Comparison of ENCODE assay signal across 17 cellular contexts in genomic region chr11:27976262-27976661, GRCh38.
DNase-seq lines count a peak whose midpoint lies in the region; ATAC-seq and TF ChIP-seq lines count a peak whose summit lies in the region.
"Had no signal": no experiment of that assay in that cellular context is flagged by ENCODE, and none has a peak within 500 bp of the region (broad histone marks: within the 10 kb centered on the region; RNA-seq: fewer than 3 reads in every experiment).

No MANE protein-coding gene starts in this region.

- H3K27ac ChIP-seq in aorta (ENCODE audit: low read depth in 1 of 2, low read length in 2 of 2), result no peak overlapping the region
- H3K27ac ChIP-seq: PC-9, SK-N-MC had no signal

- intact Hi-C loops in left ventricle myocardium superior (cut with micrococcal nuclease), result no loop called here
- intact Hi-C loops in cardiac septum (cut with DNase I), result no loop called here
- intact Hi-C loops in aorta (cut with DNase I), result no loop called here
- intact Hi-C loops in left colon (cut with DNase I, micrococcal nuclease), result no loop called here

- peak; percentile 75 for ATAC-seq in left ventricle myocardium superior
- ATAC-seq in aorta (ENCODE audit: low FRiP score), result peak; percentile 51
- ATAC-seq in left colon, result no peak
- ATAC-seq in HG03196 (IDR thresholded peaks at IDR 0.05; ENCODE audit: unreplicated experiment), result no peak

- DNase-seq in left ventricle myocardium superior (no peak), cardiac septum (ENCODE audit: low spot score) (no peak), adipocyte (ENCODE audit: low read depth) (peak; percentile 5), fibroblast of villous mesenchyme (ENCODE audit: low read depth) (peak; percentile 6), aorta (no peak), left colon (no peak), SIG-M5 treated with dmso at 0.1 percent for 504 hours (lab: John Stamatoyannopoulos, UW; ENCODE audit: unreplicated experiment) (no peak)
- DNase-seq: AML-193, DMS 273 treated with DMSO at 0.1 percent for 48 hours, NCI-H1417, NCI-H1930, NCI-H2171, NCI-H446 treated with DMSO at 0.1 percent for 48 hours, NCI-H748 treated with DMSO at 0.1 percent for 48 hours, PC-9 had no signal

- H3K36me3 ChIP-seq in adipocyte (ENCODE audit: control insufficient read depth, insufficient read depth, low read length, severe bottlenecking) (no peaks in the 10 kb centered on the region), aorta (ENCODE audit: control insufficient read depth in 1 of 2, insufficient read depth in 2 of 2, low read length in 1 of 2) (no peaks in the 10 kb centered on the region)

- peaks cover 32% of the 10 kb centered on the region for H3K4me1 ChIP-seq in adipocyte (ENCODE audit: control insufficient read depth, insufficient read depth, low read length)
- H3K4me1 ChIP-seq in aorta (ENCODE audit: control insufficient read depth in 1 of 2, insufficient read depth in 2 of 2, low read length in 2 of 2), result no peaks in the 10 kb centered on the region

- 43 to 52% methylated on average over 4 of the region's 4 CpGs for WGBS in aorta, 2 donors

- TF ChIP-seq CTCF in fibroblast of villous mesenchyme (IDR thresholded peaks at IDR 0.05; ENCODE audit: insufficient read depth, low read depth, low read length), result no peak

- H3K27me3 ChIP-seq in adipocyte (replicated peaks; ENCODE audit: control insufficient read depth, insufficient read depth, low read length), result no peaks in the 10 kb centered on the region
- H3K27me3 ChIP-seq in aorta (ENCODE audit: control insufficient read depth in 1 of 2, insufficient read depth in 2 of 2, low read length in 1 of 2), result no peaks in the 10 kb centered on the region

- no peaks in the 10 kb centered on the region for H3K9me3 ChIP-seq in adipocyte (ENCODE audit: control insufficient read depth, low read length)
- no peaks in the 10 kb centered on the region for H3K9me3 ChIP-seq in aorta (ENCODE audit: control insufficient read depth, low read length)

- H3K4me3 ChIP-seq in adipocyte (ENCODE audit: low read length) (no peak overlapping the region), fibroblast of villous mesenchyme (ENCODE audit: low read depth, low read length) (no peak overlapping the region), aorta (ENCODE audit: low read length in 2 of 2) (no peak overlapping the region)
- H3K4me3 ChIP-seq: PC-9, SK-N-MC had no signal

- no peak overlapping the region for H3K9ac ChIP-seq in adipocyte (ENCODE audit: low read length)

Comparison
In these comparisons a context has a peak if more than half of its experiments do, and no peak if none do; other contexts are left out.
1. ATAC-seq: peak in left ventricle myocardium superior (single experiment) and aorta (single experiment); none in left colon (single experiment) and HG03196 (single experiment).
2. DNase-seq: peak in adipocyte (single experiment) and fibroblast of villous mesenchyme (single experiment); none in left ventricle myocardium superior (single experiment), cardiac septum (single experiment), aorta (0 of 2), left colon (0 of 2) and SIG-M5 treated with dmso at 0.1 percent for 504 hours (single experiment).